Comparison of ENCODE assay signal across 15 cellular contexts in genomic region chr10:76969366-76969990, GRCh38.
DNase-seq lines count a peak whose midpoint lies in the region; ATAC-seq and TF ChIP-seq lines count a peak whose summit lies in the region.
"Had no signal": no experiment of that assay in that cellular context is flagged by ENCODE, and none has a peak within 500 bp of the region (broad histone marks: within the 10 kb centered on the region; RNA-seq: fewer than 3 reads in every experiment).

No MANE protein-coding gene starts in this region.

- H3K36me3 ChIP-seq in A673 (ENCODE audit: insufficient read depth, low read length, poor library complexity, severe bottlenecking) (no peaks in the 10 kb centered on the region), sigmoid colon (no peaks in the 10 kb centered on the region), SJCRH30 (no peaks in the 10 kb centered on the region), heart right ventricle (no peaks in the 10 kb centered on the region)
- H3K36me3 ChIP-seq: BE2C had no signal

- H3K36me3 Mint-ChIP-seq in stimulated activated memory B cell treated with anti-CD40 and anti-IgM and Interleukin-4, amounts not matched to agents 10 μg/mL and 1 μg/mL and 100 μg/mL, for 72 hours, result no peaks in the 10 kb centered on the region
- H3K36me3 Mint-ChIP-seq: CD4-positive, alpha-beta memory T cell had no signal

- H3K4me3 ChIP-seq in A673 (ENCODE audit: low read depth, low read length, poor library complexity, severe bottlenecking) (no peak overlapping the region), sigmoid colon (no peak overlapping the region), SJCRH30 (no peak overlapping the region), heart right ventricle (no peak overlapping the region)
- H3K4me3 ChIP-seq: GM12878, GM23248 had no signal

- no peaks in the 10 kb centered on the region for H3K9me3 Mint-ChIP-seq in stimulated activated memory B cell treated with anti-CD40 and anti-IgM and Interleukin-4, amounts not matched to agents 10 μg/mL and 1 μg/mL and 100 μg/mL, for 72 hours
- H3K9me3 Mint-ChIP-seq: H9 had no signal

- no peak overlapping the region for H3K27ac Mint-ChIP-seq in stimulated activated memory B cell treated with anti-CD40 and anti-IgM and Interleukin-4, amounts not matched to agents 10 μg/mL and 1 μg/mL and 100 μg/mL, for 72 hours
- H3K27ac Mint-ChIP-seq: CD4-positive, alpha-beta memory T cell; H9 had no signal

- no peaks in the 10 kb centered on the region for H3K9me3 ChIP-seq in A673 (ENCODE audit: low read depth, low read length, poor library complexity, severe bottlenecking)
- no peaks in the 10 kb centered on the region for H3K9me3 ChIP-seq in sigmoid colon
- H3K9me3 ChIP-seq in SJCRH30 (replicated peaks), result no peaks in the 10 kb centered on the region
- H3K9me3 ChIP-seq in heart right ventricle, result no peaks in the 10 kb centered on the region
- H3K9me3 ChIP-seq: BE2C had no signal

- intact Hi-C loops in A673 (cut with micrococcal nuclease; ENCODE audit: unreplicated experiment) (no loop called here), sigmoid colon (cut with DNase I) (no loop called here), heart right ventricle (cut with DNase I) (no loop called here)

- ATAC-seq in stimulated activated memory B cell treated with anti-CD40 and anti-IgM and Interleukin-4, amounts not matched to agents 10 μg/mL and 1 μg/mL and 100 μg/mL, for 72 hours, result no peak
- ATAC-seq in heart right ventricle, result no peak
- ATAC-seq: GM12878 had no signal

- no peak for TF ChIP-seq POLR2A in sigmoid colon (IDR thresholded peaks at IDR 0.05)

- POLR2A ChIA-PET in A673 (lab: Charles Lee; ENCODE audit: low non-redundant PET), result no interaction called here

- no peak overlapping the region for H3K4me3 Mint-ChIP-seq in stimulated activated memory B cell treated with anti-CD40 and anti-IgM and Interleukin-4, amounts not matched to agents 10 μg/mL and 1 μg/mL and 100 μg/mL, for 72 hours
- H3K4me3 Mint-ChIP-seq: CD4-positive, alpha-beta memory T cell; H9 had no signal

- no TSS peak for BruUV-seq in A673 (replicated peaks; lab: Mats Ljungman, UMichigan)

- DNase-seq in A673 (ENCODE audit: low spot score), result peak; percentile 41
- peak; percentile 1 for DNase-seq in NCI-H2227 treated with DMSO at 0.1 percent for 48 hours (lab: John Stamatoyannopoulos, UW)
- DNase-seq in iPS-NIHi11 (ENCODE audit: low spot score), result peak; percentile 26
- DNase-seq in sigmoid colon, result no peak
- DNase-seq in SJCRH30, result no peak
- DNase-seq in heart right ventricle, result no peak
- DNase-seq: 8988T; BE2C; CD4-positive, alpha-beta memory T cell; DMS79; H9 had no signal

- H3K27me3 ChIP-seq in A673 (replicated peaks; ENCODE audit: insufficient read depth, low read depth, low read length, poor library complexity) (no peaks in the 10 kb centered on the region), sigmoid colon (no peaks in the 10 kb centered on the region), SJCRH30 (no peaks in the 10 kb centered on the region), heart right ventricle (no peaks in the 10 kb centered on the region)
- H3K27me3 ChIP-seq: BE2C had no signal

- TF ChIP-seq EP300 in sigmoid colon (IDR thresholded peaks at IDR 0.05), result no peak

- H3K4me1 ChIP-seq in A673 (ENCODE audit: insufficient read depth, low read length, poor library complexity, severe bottlenecking) (peaks cover 9% of the 10 kb centered on the region), sigmoid colon (peaks cover 0 to 79% (median 61%) of the 10 kb centered on the region in 4 donors), SJCRH30 (no peaks in the 10 kb centered on the region), heart right ventricle (no peaks in the 10 kb centered on the region)

- TF ChIP-seq CTCF in A673 (conservative IDR thresholded peaks at IDR 0.05; ENCODE audit: low read depth, low read length) (no peak), sigmoid colon (IDR thresholded peaks at IDR 0.05) (no peak), heart right ventricle (IDR thresholded peaks at IDR 0.05) (no peak)

- CTCF ChIA-PET in A673 (lab: Charles Lee), result no interaction called here

- H3K4me1 Mint-ChIP-seq in stimulated activated memory B cell treated with anti-CD40 and anti-IgM and Interleukin-4, amounts not matched to agents 10 μg/mL and 1 μg/mL and 100 μg/mL, for 72 hours, result no peaks in the 10 kb centered on the region
- H3K4me1 Mint-ChIP-seq: CD4-positive, alpha-beta memory T cell had no signal

- peak overlapping the region; percentile 67 for H3K27ac ChIP-seq in A673 (ENCODE audit: low read depth, low read length, poor library complexity, severe bottlenecking)
- H3K27ac ChIP-seq in sigmoid colon, result peak overlapping the region in 3 of 4 donors; percentile 70 to 76 (median 72)
- no peak overlapping the region for H3K27ac ChIP-seq in SJCRH30
- no peak overlapping the region for H3K27ac ChIP-seq in heart right ventricle
- H3K27ac ChIP-seq: C4-2B, GM23248 had no signal

- 88 to 89% methylated on average over 11 of the region's 11 CpGs for WGBS in sigmoid colon, 2 donors
- WGBS in heart right ventricle, 2 donors, result 65 to 72% methylated on average over 11 of the region's 11 CpGs

- H3K27me3 Mint-ChIP-seq in stimulated activated memory B cell treated with anti-CD40 and anti-IgM and Interleukin-4, amounts not matched to agents 10 μg/mL and 1 μg/mL and 100 μg/mL, for 72 hours, result no peaks in the 10 kb centered on the region

Comparison
In these comparisons a context has a peak if more than half of its experiments do, and no peak if none do; other contexts are left out.
1. DNase-seq: peak in A673 (single experiment), NCI-H2227 treated with DMSO at 0.1 percent for 48 hours (single experiment) and iPS-NIHi11 (single experiment); none in sigmoid colon (single experiment), SJCRH30 (0 of 2) and heart right ventricle (0 of 2).
2. H3K27ac ChIP-seq: peak in A673 (single experiment) and sigmoid colon (3 of 4); none in SJCRH30 (single experiment) and heart right ventricle (0 of 10).